Comparison of ENCODE assay signal across 27 cellular contexts in the genomic region with DNA sequence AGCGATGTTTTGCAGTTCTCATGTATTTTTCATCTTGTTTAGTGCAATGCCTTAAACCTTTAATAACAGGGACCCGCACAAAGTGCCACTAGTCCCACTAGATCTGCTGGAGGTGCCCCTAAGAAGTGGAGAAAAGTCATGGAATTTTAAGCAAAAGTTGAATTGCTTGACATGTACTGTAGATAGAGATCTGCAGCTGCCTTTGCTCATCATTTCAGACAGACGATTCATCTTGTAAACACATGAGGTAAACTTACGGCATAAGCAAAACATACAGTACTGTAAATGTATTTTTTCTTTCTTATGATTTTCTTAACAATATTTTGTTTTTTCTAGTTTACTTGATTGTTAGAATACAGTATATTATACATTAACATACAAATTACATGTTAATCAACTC.
"Had no signal": no experiment of that assay in that cellular context is flagged by ENCODE, and none has a peak within 500 bp of the region (broad histone marks: within the 10 kb centered on the region; RNA-seq: fewer than 3 reads in every experiment).

No MANE protein-coding gene starts in this region.

- DNase-seq: activated CD4-positive, alpha-beta T cell treated with anti-CD3 and anti-CD28 coated beads, Interleukin-2, amount 10 ng/mL, durations not matched to agents 24 days and 14 days; activated CD4-positive, alpha-beta T cell treated with anti-CD3 and anti-CD28 coated beads, Interleukin-2, amount 50 U/mL, for 4 hours; activated CD8-positive, alpha-beta T cell treated with anti-CD3 and anti-CD28 coated beads for 36 hours; activated effector memory CD4-positive, alpha-beta T cell treated with anti-CD3 and anti-CD28 coated beads, Interleukin-2, amount 50 U/mL, for 16 hours; activated naive CD4-positive, alpha-beta T cell; activated naive CD8-positive, alpha-beta T cell treated with anti-CD3 and anti-CD28 coated beads, Interleukin-2, amount 10 ng/mL, durations not matched to agents 7 days and 5 days; activated T-cell treated with anti-CD3 and anti-CD28 coated beads, Interleukin-2, amount 50 U/mL, for 1 hour; activated T-cell treated with anti-CD3 and anti-CD28 coated beads, Interleukin-2, amount 50 U/mL, for 72 hours; amygdala; Kasumi-1; KG1; MM.1S; MV-4-11; NCI-H1092; NCI-H1436 treated with DMSO at 0.1 percent for 48 hours; NCI-H1694 treated with DMSO at 0.1 percent for 48 hours; NCI-H2029; NCI-H345; NCI-H524 treated with DMSO at 0.1 percent for 48 hours; NCI-H748 treated with DMSO at 0.1 percent for 48 hours; NK-92 treated with Interleukin-12 subunit alpha and Interleukin-12 subunit beta, amount 100 ng/mL, for 24 hours; SHP77; SK-N-SH; T-helper 9 cell had no signal

- H3K36me3 ChIP-seq: ascending aorta, SJSA1 had no signal

- H3K4me1 ChIP-seq: ascending aorta, SJSA1 had no signal

- ATAC-seq: activated CD8-positive, alpha-beta T cell treated with anti-CD3 and anti-CD28 coated beads for 36 hours; activated T-cell treated with anti-CD3 and anti-CD28 coated beads, Interleukin-2, amount 50 U/mL, for 72 hours; activated T-helper 17 cell treated with anti-CD3 and anti-CD28 coated beads, Interleukin-2, amount 50 U/mL, for 72 hours had no signal

- H3K4me3 ChIP-seq: ascending aorta, SJSA1 had no signal

- H3K27ac ChIP-seq: ascending aorta, SJSA1 had no signal

- H3K9me3 ChIP-seq: ascending aorta, SJSA1, SK-N-SH had no signal

- H3K27me3 ChIP-seq: ascending aorta, SJSA1 had no signal
